In the genomic region with DNA sequence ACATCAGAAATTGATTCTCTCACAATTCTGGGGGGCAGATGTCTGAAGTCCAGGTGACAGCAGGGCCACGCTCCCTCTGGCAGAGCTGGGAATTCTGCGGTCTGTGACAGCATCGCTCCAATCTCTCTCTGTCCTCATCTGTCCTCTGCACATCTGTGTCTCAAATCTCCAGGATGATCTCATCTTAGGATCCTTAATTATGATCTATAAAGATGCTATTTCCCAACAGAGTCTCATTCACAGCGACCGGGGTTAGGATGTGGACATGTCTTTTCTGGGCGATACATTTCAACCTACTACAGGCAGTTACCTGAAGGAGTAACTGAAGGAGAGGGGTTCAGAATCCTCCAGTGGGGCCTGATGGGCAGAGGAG, we compare ENCODE assay signal across 8 cellular contexts. TPM values are rescaled to one million over a fixed set of nuclear protein-coding genes. Genes with fewer than 3 reads are reported as not detected.
DNase-seq lines count a peak whose midpoint lies in the region; ATAC-seq and TF ChIP-seq lines count a peak whose summit lies in the region.

No MANE protein-coding gene starts in this region.

- H3K27me3 ChIP-seq in spleen (replicated peaks in 1 of 7): no peaks in the 10 kb centered on the region

- peaks cover 14 to 28% (median 15%) of the 10 kb centered on the region in 3 donors for H3K4me1 Mint-ChIP-seq in T-cell
- peaks cover 31% of the 10 kb centered on the region for H3K4me1 Mint-ChIP-seq in activated naive CD4-positive, alpha-beta T cell treated with anti-CD3 and anti-CD28 coated beads, Interleukin-2, amount 10 ng/mL, durations not matched to agents 7 days and 5 days

- peak overlapping the region in 1 of 3 donors; percentile 36 for H3K4me3 Mint-ChIP-seq in T-cell
- no peak overlapping the region for H3K4me3 Mint-ChIP-seq in activated naive CD4-positive, alpha-beta T cell treated with anti-CD3 and anti-CD28 coated beads, Interleukin-2, amount 10 ng/mL, durations not matched to agents 7 days and 5 days

- peaks cover 4% of the 10 kb centered on the region for H3K36me3 Mint-ChIP-seq in T-cell
- no peaks in the 10 kb centered on the region for H3K36me3 Mint-ChIP-seq in activated naive CD4-positive, alpha-beta T cell treated with anti-CD3 and anti-CD28 coated beads, Interleukin-2, amount 10 ng/mL, durations not matched to agents 7 days and 5 days

- peak overlapping the region in 7 of 8 donors; percentile 35 to 79 (median 68) for H3K27ac ChIP-seq in spleen

- intact Hi-C loops in spleen (cut with DNase I; ENCODE audit: low total_unique reads): no loop called here

- TF ChIP-seq CTCF in foreskin fibroblast (IDR thresholded peaks at IDR 0.05; ENCODE audit: low read depth, low read length) (no peak), spleen (IDR thresholded peaks at IDR 0.05 in 8 of 11, conservative IDR thresholded peaks at IDR 0.05 in 3 of 11) (no peak)

- no peak overlapping the region for H3K27ac Mint-ChIP-seq in T-cell
- no peak overlapping the region for H3K27ac Mint-ChIP-seq in activated naive CD4-positive, alpha-beta T cell treated with anti-CD3 and anti-CD28 coated beads, Interleukin-2, amount 10 ng/mL, durations not matched to agents 7 days and 5 days

- no peak for ATAC-seq in T-cell (replicated peaks in 1 of 4)

- no peaks in the 10 kb centered on the region for H3K36me3 ChIP-seq in spleen

- 84 to 96% (median 87%) methylated on average over 6 of the region's 6 CpGs for WGBS in spleen, 5 donors

- H3K4me1 ChIP-seq in spleen: peaks cover 4 to 58% (median 25%) of the 10 kb centered on the region in 6 donors

- H3K9me3 Mint-ChIP-seq in T-cell: no peaks in the 10 kb centered on the region
- H3K9me3 Mint-ChIP-seq in activated naive CD4-positive, alpha-beta T cell treated with anti-CD3 and anti-CD28 coated beads, Interleukin-2, amount 10 ng/mL, durations not matched to agents 7 days and 5 days: peaks cover 3% of the 10 kb centered on the region

- H3K4me3 ChIP-seq in foreskin fibroblast (ENCODE audit: low read depth in 1 of 2, low read length in 2 of 2) (peak overlapping the region; percentile 9 to 34), spleen (peak overlapping the region in 1 of 8 donors; percentile 31)

- DNase-seq in EL (peak; percentile 82), RPMI7951 (ENCODE audit: low read depth) (peak; percentile 34), foreskin fibroblast (peak; percentile 70 to 81), spleen (no peak), OCI-M2 (lab: John Stamatoyannopoulos, UW; ENCODE audit: unreplicated experiment) (no peak), T-cell (no peak), inferior parietal cortex (ENCODE audit: extremely low spot score) (no peak)
- DNase-seq in activated naive CD4-positive, alpha-beta T cell treated with anti-CD3 and anti-CD28 coated beads, Interleukin-2, amount 10 ng/mL, durations not matched to agents 7 days and 5 days: no peak

- H3K27me3 Mint-ChIP-seq in T-cell: peaks cover 0 to 3% of the 10 kb centered on the region in 2 donors
- H3K27me3 Mint-ChIP-seq in activated naive CD4-positive, alpha-beta T cell treated with anti-CD3 and anti-CD28 coated beads, Interleukin-2, amount 10 ng/mL, durations not matched to agents 7 days and 5 days: peaks cover 7% of the 10 kb centered on the region

- CTCF ChIA-PET in T-cell (lab: Charles Lee): no interaction called here
- CTCF ChIA-PET in activated naive CD4-positive, alpha-beta T cell treated with anti-CD3 and anti-CD28 coated beads, Interleukin-2, amount 10 ng/mL, durations not matched to agents 7 days and 5 days (lab: Charles Lee): interaction anchor here (1.5 kb wide), 1 partner anchor 11 kb away, joined by 3 read pairs; no protein-coding TSS in a partner anchor

- H3K9me3 ChIP-seq in spleen: no peaks in the 10 kb centered on the region

- POLR2A ChIA-PET in T-cell (lab: Charles Lee): no interaction called here

- no peak for TF ChIP-seq POLR2A in spleen (IDR thresholded peaks at IDR 0.05)

RNA-seq across cellular contexts. Expression of gene ANKRD33B, which starts 31.4 kb away (rescaled TPM):
- 0.36 and 0.59 TPM in 2 replicates for total RNA-seq in RPMI7951 (2014; rRNA removed; shearing (Covaris generic))
- total RNA-seq in spleen: 10 to 100 TPM; 20.7 to 37.8 (median 26.7) TPM
- 1 to 10 TPM; 2.0 to 5.3 (median 2.4) TPM for polyA plus RNA-seq in spleen
- total RNA-seq in T-cell: 1 to 10 TPM; 1.0 to 4.1 (median 2.4) TPM

Comparison
In these comparisons a context has a peak if more than half of its experiments do, and no peak if none do; other contexts are left out.
1. DNase-seq: peak in EL (single experiment), RPMI7951 (single experiment) and foreskin fibroblast (2 of 2); none in spleen (single experiment), OCI-M2 (single experiment), T-cell (0 of 34), inferior parietal cortex (single experiment) and activated naive CD4-positive, alpha-beta T cell treated with anti-CD3 and anti-CD28 coated beads, Interleukin-2, amount 10 ng/mL, durations not matched to agents 7 days and 5 days (single experiment).
2. RNA of gene ANKRD33B, which starts 31.4 kb away (total RNA-seq): 20.7 to 37.8 TPM in spleen; 1.0 to 4.1 TPM in T-cell and 0.36 to 0.59 TPM in RPMI7951; every median in the first group is over 4 times any median in the second.